In genomic region chr3:46725663-46726314, GRCh38 we compare ENCODE assay signal across 1 cellular context.
TF ChIP-seq lines count a peak whose summit lies in the region.

No MANE protein-coding gene starts in this region.

TF ChIP-seq in GM23338, 12 proteins besides CTCF, POLR2A, EP300 and RAD21 (continued from another document):
- TF ChIP-seq ZNF462 (CRISPR knock-in tag; IDR thresholded peaks at IDR 0.05), result no peak
- no peak for TF ChIP-seq ETS1 (IDR thresholded peaks at IDR 0.05)
- TF ChIP-seq JUNB (IDR thresholded peaks at IDR 0.05; ENCODE audit: unreplicated experiment), result no peak
- no peak for TF ChIP-seq STAT1 (IDR thresholded peaks at IDR 0.05; ENCODE audit: unreplicated experiment)
- TF ChIP-seq EZH2phosphoT487 (IDR thresholded peaks at IDR 0.05; ENCODE audit: unreplicated experiment), result no peak
- no peak for TF ChIP-seq CREB1 (CRISPR knock-in tag; IDR thresholded peaks at IDR 0.05; ENCODE audit: low read depth)
- TF ChIP-seq POLR2AphosphoS5 (IDR thresholded peaks at IDR 0.05; ENCODE audit: low read depth), result no peak
- no peak for TF ChIP-seq REST (IDR thresholded peaks at IDR 0.05; ENCODE audit: unreplicated experiment)
- TF ChIP-seq ZNF114 (CRISPR knock-in tag; IDR thresholded peaks at IDR 0.05), result no peak
- no peak for TF ChIP-seq ZNF331 (CRISPR knock-in tag; IDR thresholded peaks at IDR 0.05; ENCODE audit: low read depth)
